8 cellular contexts compared by ENCODE assay signal in genomic region chr11:57566564-57567209, GRCh38. TPM values are rescaled to one million over a fixed set of nuclear protein-coding genes. Genes with fewer than 3 reads are reported as not detected.
DNase-seq lines count a peak whose midpoint lies in the region; ATAC-seq and TF ChIP-seq lines count a peak whose summit lies in the region.

No MANE protein-coding gene starts in this region.

- H3K27me3 ChIP-seq in CD8-positive, alpha-beta T cell (ENCODE audit: insufficient read depth, low read length), result no peaks in the 10 kb centered on the region
- H3K27me3 ChIP-seq in NT2/D1 (ENCODE audit: insufficient read depth, insufficient read length), result peaks cover 12% of the 10 kb centered on the region

- POLR2A ChIA-PET in CD8-positive, alpha-beta T cell (lab: Charles Lee), result interaction anchor here (1.4 to 1.7 kb wide), 3 partner anchors 36 to 145 kb away, joined by 4 to 8 read pairs (median 5); partner anchors contain the start of genes MED19 and TMX2

- TF ChIP-seq POLR2A in GM18505 (IDR thresholded peaks at IDR 0.05; ENCODE audit: borderline replicate concordance, extremely low read depth, insufficient read depth, insufficient read length), result no peak

- H3K27me3 Mint-ChIP-seq in CD8-positive, alpha-beta T cell (ENCODE audit: low read depth), result no peaks in the 10 kb centered on the region
- no peaks in the 10 kb centered on the region for H3K27me3 Mint-ChIP-seq in natural killer cell treated with Interleukin-12 subunit alpha and Interleukin-12 subunit beta and Interleukin-15 and Interleukin-18, amount 100 ng/mL, for 72 hours

- peaks cover 5% of the 10 kb centered on the region for H3K36me3 ChIP-seq in CD8-positive, alpha-beta T cell (ENCODE audit: insufficient read depth, low read length)
- no peaks in the 10 kb centered on the region for H3K36me3 ChIP-seq in NT2/D1 (ENCODE audit: insufficient read depth, insufficient read length, low read length)

- peak overlapping the region; percentile 87 for H3K27ac ChIP-seq in CD8-positive, alpha-beta T cell (ENCODE audit: low read depth, low read length)

- CTCF ChIA-PET in CD8-positive, alpha-beta T cell (lab: Charles Lee), result interaction anchor here (1.4 to 9.2 kb wide), 6 partner anchors 8 to 234 kb away, joined by 3 to 207 read pairs (median 8); partner anchors contain the start of gene ZDHHC5

- peak overlapping the region; percentile 100 for H3K4me3 Mint-ChIP-seq in CD8-positive, alpha-beta T cell
- peak overlapping the region; percentile 99 for H3K4me3 Mint-ChIP-seq in natural killer cell treated with Interleukin-12 subunit alpha and Interleukin-12 subunit beta and Interleukin-15 and Interleukin-18, amount 100 ng/mL, for 72 hours

- no peak for TF ChIP-seq CTCF in CD8-positive, alpha-beta T cell (IDR thresholded peaks at IDR 0.05)
- no peak for TF ChIP-seq CTCF in choroid plexus epithelial cell (conservative IDR thresholded peaks at IDR 0.05; ENCODE audit: low read depth, low read length)

- intact Hi-C loops in CD8-positive, alpha-beta T cell (cut with DNase I, micrococcal nuclease), result loop anchor here (1.0 to 10.0 kb wide), 11 partner anchors 35 to 1576 kb away; partner anchors contain the start of genes MED19 (in 2 of the 2), TMX2 (in 2 of the 2), ZFP91 (in 2 of the 2) and FAM111A (in 1 of the 2)

- H3K4me3 ChIP-seq in CD8-positive, alpha-beta T cell (ENCODE audit: low read depth, low read length), result peak overlapping the region; percentile 86
- H3K4me3 ChIP-seq in NT2/D1 (ENCODE audit: insufficient read length, low read depth) (peak overlapping the region; percentile 81), choroid plexus epithelial cell (ENCODE audit: low read depth, low read length) (peak overlapping the region; percentile 88)

- peak overlapping the region; percentile 96 for H3K27ac Mint-ChIP-seq in CD8-positive, alpha-beta T cell
- peak overlapping the region; percentile 97 to 100 for H3K27ac Mint-ChIP-seq in natural killer cell treated with Interleukin-12 subunit alpha and Interleukin-12 subunit beta and Interleukin-15 and Interleukin-18, amount 100 ng/mL, for 72 hours

- peaks cover 28% of the 10 kb centered on the region for H3K4me1 ChIP-seq in CD8-positive, alpha-beta T cell (ENCODE audit: insufficient read depth, low read length)
- peaks cover 14% of the 10 kb centered on the region for H3K4me1 ChIP-seq in NT2/D1 (ENCODE audit: insufficient read depth, insufficient read length)

- H3K36me3 Mint-ChIP-seq in CD8-positive, alpha-beta T cell, result peaks cover 31% of the 10 kb centered on the region
- no peaks in the 10 kb centered on the region for H3K36me3 Mint-ChIP-seq in natural killer cell treated with Interleukin-12 subunit alpha and Interleukin-12 subunit beta and Interleukin-15 and Interleukin-18, amount 100 ng/mL, for 72 hours

- peak overlapping the region; percentile 62 for H3K9ac ChIP-seq in NT2/D1 (ENCODE audit: insufficient read length, low read depth)

- ATAC-seq in CD8-positive, alpha-beta T cell, result no peak
- ATAC-seq in natural killer cell treated with Interleukin-12 subunit alpha and Interleukin-12 subunit beta and Interleukin-15 and Interleukin-18, amount 100 ng/mL, for 72 hours, result no peak
- ATAC-seq in GM18505 (IDR thresholded peaks at IDR 0.05; ENCODE audit: unreplicated experiment) (no peak), GM19328 (IDR thresholded peaks at IDR 0.05; ENCODE audit: unreplicated experiment) (no peak)

- no peaks in the 10 kb centered on the region for H3K9me3 ChIP-seq in CD8-positive, alpha-beta T cell (ENCODE audit: low read length)
- H3K9me3 ChIP-seq in NT2/D1 (ENCODE audit: insufficient read depth, low read length), result no peaks in the 10 kb centered on the region

- no peaks in the 10 kb centered on the region for H3K9me3 Mint-ChIP-seq in CD8-positive, alpha-beta T cell
- H3K9me3 Mint-ChIP-seq in natural killer cell treated with Interleukin-12 subunit alpha and Interleukin-12 subunit beta and Interleukin-15 and Interleukin-18, amount 100 ng/mL, for 72 hours, result no peaks in the 10 kb centered on the region

- H3K4me1 Mint-ChIP-seq in CD8-positive, alpha-beta T cell (ENCODE audit: low read depth), result peaks cover 53% of the 10 kb centered on the region
- H3K4me1 Mint-ChIP-seq in natural killer cell treated with Interleukin-12 subunit alpha and Interleukin-12 subunit beta and Interleukin-15 and Interleukin-18, amount 100 ng/mL, for 72 hours (ENCODE audit: low read depth in 2 of 2), result peaks cover 41 to 43% of the 10 kb centered on the region in 2 donors

- peak in 1 of 7 experiments; percentile 23 for DNase-seq in CD8-positive, alpha-beta T cell
- DNase-seq in NT2/D1 (ENCODE audit: low read depth, low spot score) (no peak), choroid plexus epithelial cell (ENCODE audit: low read depth) (no peak), AG08395 (ENCODE audit: low spot score) (no peak), cerebellar nuclear complex (lab: John Stamatoyannopoulos, UW) (no peak)
- no peak for DNase-seq in natural killer cell treated with Interleukin-12 subunit alpha and Interleukin-12 subunit beta and Interleukin-15 and Interleukin-18, amount 100 ng/mL, for 72 hours (ENCODE audit: low spot score)

RNA-seq across cellular contexts. Expression of gene UBE2L6, which starts 0.8 kb away (rescaled TPM):
- total RNA-seq in CD8-positive, alpha-beta T cell, result 10 to 100 TPM; 44.4 to 47.2 TPM
- 100 to 1,000 TPM in 1 of 2 donors, 10 to 100 TPM in 1; 87.8 to 101 TPM for total RNA-seq in natural killer cell treated with Interleukin-12 subunit alpha and Interleukin-12 subunit beta and Interleukin-15 and Interleukin-18, amount 100 ng/mL, for 72 hours

RNA-seq across cellular contexts. Expression of gene SMTNL1, which starts 29.3 kb away (rescaled TPM):
- not detected for total RNA-seq in CD8-positive, alpha-beta T cell
- not detected for total RNA-seq in natural killer cell treated with Interleukin-12 subunit alpha and Interleukin-12 subunit beta and Interleukin-15 and Interleukin-18, amount 100 ng/mL, for 72 hours

RNA-seq across cellular contexts. Expression of gene SERPING1, which starts 30.8 kb away (rescaled TPM):
- not detected for total RNA-seq in CD8-positive, alpha-beta T cell
- not detected for total RNA-seq in natural killer cell treated with Interleukin-12 subunit alpha and Interleukin-12 subunit beta and Interleukin-15 and Interleukin-18, amount 100 ng/mL, for 72 hours

RNA-seq across cellular contexts. Expression of gene TIMM10, which starts 36.1 kb away (rescaled TPM):
- total RNA-seq in CD8-positive, alpha-beta T cell, result 10 to 100 TPM; 16.4 to 18.9 TPM
- total RNA-seq in natural killer cell treated with Interleukin-12 subunit alpha and Interleukin-12 subunit beta and Interleukin-15 and Interleukin-18, amount 100 ng/mL, for 72 hours, result 100 to 1,000 TPM in 1 of 2 donors, 10 to 100 TPM in 1; 77.6 to 131 TPM

RNA-seq across cellular contexts. Expression of gene SLC43A1, which starts 51.2 kb away (rescaled TPM):
- 1 to 10 TPM; 4.4 to 7.5 TPM for total RNA-seq in CD8-positive, alpha-beta T cell
- total RNA-seq in natural killer cell treated with Interleukin-12 subunit alpha and Interleukin-12 subunit beta and Interleukin-15 and Interleukin-18, amount 100 ng/mL, for 72 hours, result 10 to 100 TPM in 1 of 2 donors, 1 to 10 TPM in 1; 4.2 to 16.5 TPM
